ENCODE assay signal across 26 cellular contexts in the genomic region with DNA sequence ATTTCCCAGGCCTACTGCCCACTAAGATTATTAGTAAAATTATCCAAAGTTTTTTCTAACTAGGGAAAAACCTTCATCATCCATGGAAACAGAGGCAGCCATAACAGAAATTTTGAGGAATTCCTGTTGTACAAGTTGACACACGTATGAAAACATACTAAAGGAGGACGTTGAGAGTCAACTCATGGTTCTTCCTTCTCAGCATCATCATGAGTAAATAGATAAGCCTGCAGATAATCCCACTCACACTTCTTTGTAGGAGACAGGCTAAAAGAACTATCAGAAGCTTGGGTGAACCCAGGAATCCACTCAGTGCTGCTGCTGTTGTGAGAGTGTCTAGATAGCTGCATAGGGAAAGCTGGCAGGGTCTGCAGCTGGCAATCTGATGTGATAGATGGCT.
"Had no signal": no experiment of that assay in that cellular context is flagged by ENCODE, and none has a peak within 500 bp of the region (broad histone marks: within the 10 kb centered on the region; RNA-seq: fewer than 3 reads in every experiment).

No MANE protein-coding gene starts in this region.

- FAIRE-seq: endothelial cell of umbilical vein, keratinocyte had no signal

- H3K4me3 ChIP-seq: coronary artery, gastrocnemius medialis, lung, mucosa of descending colon, neural progenitor cell, ovary, psoas muscle, right lobe of liver, smooth muscle cell, stomach, thyroid gland had no signal

- H3K27me3 ChIP-seq: gastrocnemius medialis, neural progenitor cell, ovary, right lobe of liver, stomach, thyroid gland had no signal

- H3K9me3 ChIP-seq: gastrocnemius medialis, mucosa of descending colon, ovary, psoas muscle, right lobe of liver, stomach, thyroid gland had no signal

- H3K4me1 ChIP-seq: gastrocnemius medialis, psoas muscle, right lobe of liver, stomach, thyroid gland had no signal

- ATAC-seq: gastrocnemius medialis; left ventricle myocardium superior; mucosa of descending colon; naive thymus-derived CD4-positive, alpha-beta T cell; psoas muscle; right lobe of liver; stimulated activated effector memory CD8-positive, alpha-beta T cell treated with anti-CD3 and anti-CD28 coated beads, Interleukin-12 subunit alpha, Interleukin-12 subunit beta, amount 100 ng/mL, for 72 hours had no signal

- DNase-seq: dermis blood vessel endothelial cell; effector memory CD4-positive, alpha-beta T cell; gastrocnemius medialis; head of caudate nucleus; left ventricle myocardium superior; mucosa of descending colon; naive thymus-derived CD4-positive, alpha-beta T cell; nucleus accumbens; ovary; posterior cingulate gyrus; psoas muscle; retina; right lobe of liver; stimulated activated CD4-positive, alpha-beta T cell treated with anti-CD3 and anti-CD28 coated beads, Interleukin-12 subunit alpha, Interleukin-12 subunit beta, amount 100 ng/mL, for 4 hours; stimulated activated CD4-positive, alpha-beta T cell treated with anti-CD3 and anti-CD28 coated beads, Interleukin-1b, Interleukin-23, amount 100 ng/mL, for 48 hours; stimulated activated CD4-positive, alpha-beta T cell treated with anti-CD3 and anti-CD28 coated beads, Interleukin-4, amount 100 ng/mL, for 1 hour; stimulated activated naive CD4-positive, alpha-beta T cell treated with Interleukin-2 at 50 U/mL for 16 hours; stomach; thyroid gland had no signal

- H3K36me3 ChIP-seq: gastrocnemius medialis, neural progenitor cell, ovary, right lobe of liver, stomach, thyroid gland had no signal

- H3K4me2 ChIP-seq: neural progenitor cell, smooth muscle cell had no signal

- H3K27ac ChIP-seq: coronary artery, gastrocnemius medialis, neural progenitor cell, ovary, psoas muscle, right lobe of liver, stomach, thyroid gland had no signal
